Comparison of ENCODE assay signal across 1 cellular context in the genomic region with DNA sequence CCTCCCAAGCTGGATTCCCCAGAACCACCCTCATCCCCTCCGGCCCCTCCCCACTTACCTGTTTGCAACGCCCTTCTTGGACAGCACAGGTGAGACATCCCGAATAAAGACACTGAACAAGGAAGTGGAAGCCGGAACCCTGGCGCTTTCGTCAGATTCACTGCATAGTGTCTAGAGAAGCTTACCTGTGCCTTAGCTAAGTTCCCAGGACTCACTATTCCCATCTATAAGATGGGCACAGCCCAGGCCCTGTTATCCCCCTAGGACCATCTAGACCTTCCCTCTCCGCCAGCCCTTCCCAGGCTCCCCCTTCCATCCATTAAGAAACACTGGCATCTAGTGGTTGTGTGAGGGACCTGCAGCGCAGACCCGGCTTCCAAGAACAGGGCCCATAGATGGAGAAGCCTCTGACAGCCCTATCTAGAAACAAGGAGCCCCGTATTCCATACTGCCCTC.
TF ChIP-seq lines count a peak whose summit lies in the region.

No MANE protein-coding gene starts in this region.

TF ChIP-seq in GM12878, 131 proteins besides CTCF, POLR2A, EP300 and RAD21 (continued from another document):
- TF ChIP-seq, protein P1, sequence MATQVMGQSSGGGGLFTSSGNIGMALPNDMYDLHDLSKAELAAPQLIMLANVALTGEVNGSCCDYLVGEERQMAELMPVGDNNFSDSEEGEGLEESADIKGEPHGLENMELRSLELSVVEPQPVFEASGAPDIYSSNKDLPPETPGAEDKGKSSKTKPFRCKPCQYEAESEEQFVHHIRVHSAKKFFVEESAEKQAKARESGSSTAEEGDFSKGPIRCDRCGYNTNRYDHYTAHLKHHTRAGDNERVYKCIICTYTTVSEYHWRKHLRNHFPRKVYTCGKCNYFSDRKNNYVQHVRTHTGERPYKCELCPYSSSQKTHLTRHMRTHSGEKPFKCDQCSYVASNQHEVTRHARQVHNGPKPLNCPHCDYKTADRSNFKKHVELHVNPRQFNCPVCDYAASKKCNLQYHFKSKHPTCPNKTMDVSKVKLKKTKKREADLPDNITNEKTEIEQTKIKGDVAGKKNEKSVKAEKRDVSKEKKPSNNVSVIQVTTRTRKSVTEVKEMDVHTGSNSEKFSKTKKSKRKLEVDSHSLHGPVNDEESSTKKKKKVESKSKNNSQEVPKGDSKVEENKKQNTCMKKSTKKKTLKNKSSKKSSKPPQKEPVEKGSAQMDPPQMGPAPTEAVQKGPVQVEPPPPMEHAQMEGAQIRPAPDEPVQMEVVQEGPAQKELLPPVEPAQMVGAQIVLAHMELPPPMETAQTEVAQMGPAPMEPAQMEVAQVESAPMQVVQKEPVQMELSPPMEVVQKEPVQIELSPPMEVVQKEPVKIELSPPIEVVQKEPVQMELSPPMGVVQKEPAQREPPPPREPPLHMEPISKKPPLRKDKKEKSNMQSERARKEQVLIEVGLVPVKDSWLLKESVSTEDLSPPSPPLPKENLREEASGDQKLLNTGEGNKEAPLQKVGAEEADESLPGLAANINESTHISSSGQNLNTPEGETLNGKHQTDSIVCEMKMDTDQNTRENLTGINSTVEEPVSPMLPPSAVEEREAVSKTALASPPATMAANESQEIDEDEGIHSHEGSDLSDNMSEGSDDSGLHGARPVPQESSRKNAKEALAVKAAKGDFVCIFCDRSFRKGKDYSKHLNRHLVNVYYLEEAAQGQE (IDR thresholded peaks at IDR 0.05; ENCODE audit: low read depth, low read length), result no peak
- TF ChIP-seq, protein P2, sequence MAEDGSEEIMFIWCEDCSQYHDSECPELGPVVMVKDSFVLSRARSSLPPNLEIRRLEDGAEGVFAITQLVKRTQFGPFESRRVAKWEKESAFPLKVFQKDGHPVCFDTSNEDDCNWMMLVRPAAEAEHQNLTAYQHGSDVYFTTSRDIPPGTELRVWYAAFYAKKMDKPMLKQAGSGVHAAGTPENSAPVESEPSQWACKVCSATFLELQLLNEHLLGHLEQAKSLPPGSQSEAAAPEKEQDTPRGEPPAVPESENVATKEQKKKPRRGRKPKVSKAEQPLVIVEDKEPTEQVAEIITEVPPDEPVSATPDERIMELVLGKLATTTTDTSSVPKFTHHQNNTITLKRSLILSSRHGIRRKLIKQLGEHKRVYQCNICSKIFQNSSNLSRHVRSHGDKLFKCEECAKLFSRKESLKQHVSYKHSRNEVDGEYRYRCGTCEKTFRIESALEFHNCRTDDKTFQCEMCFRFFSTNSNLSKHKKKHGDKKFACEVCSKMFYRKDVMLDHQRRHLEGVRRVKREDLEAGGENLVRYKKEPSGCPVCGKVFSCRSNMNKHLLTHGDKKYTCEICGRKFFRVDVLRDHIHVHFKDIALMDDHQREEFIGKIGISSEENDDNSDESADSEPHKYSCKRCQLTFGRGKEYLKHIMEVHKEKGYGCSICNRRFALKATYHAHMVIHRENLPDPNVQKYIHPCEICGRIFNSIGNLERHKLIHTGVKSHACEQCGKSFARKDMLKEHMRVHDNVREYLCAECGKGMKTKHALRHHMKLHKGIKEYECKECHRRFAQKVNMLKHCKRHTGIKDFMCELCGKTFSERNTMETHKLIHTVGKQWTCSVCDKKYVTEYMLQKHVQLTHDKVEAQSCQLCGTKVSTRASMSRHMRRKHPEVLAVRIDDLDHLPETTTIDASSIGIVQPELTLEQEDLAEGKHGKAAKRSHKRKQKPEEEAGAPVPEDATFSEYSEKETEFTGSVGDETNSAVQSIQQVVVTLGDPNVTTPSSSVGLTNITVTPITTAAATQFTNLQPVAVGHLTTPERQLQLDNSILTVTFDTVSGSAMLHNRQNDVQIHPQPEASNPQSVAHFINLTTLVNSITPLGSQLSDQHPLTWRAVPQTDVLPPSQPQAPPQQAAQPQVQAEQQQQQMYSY (CRISPR knock-in tag; IDR thresholded peaks at IDR 0.05), result no peak
- no peak for TF ChIP-seq TARDBP (IDR thresholded peaks at IDR 0.05; ENCODE audit: borderline replicate concordance)
- TF ChIP-seq, protein P3, sequence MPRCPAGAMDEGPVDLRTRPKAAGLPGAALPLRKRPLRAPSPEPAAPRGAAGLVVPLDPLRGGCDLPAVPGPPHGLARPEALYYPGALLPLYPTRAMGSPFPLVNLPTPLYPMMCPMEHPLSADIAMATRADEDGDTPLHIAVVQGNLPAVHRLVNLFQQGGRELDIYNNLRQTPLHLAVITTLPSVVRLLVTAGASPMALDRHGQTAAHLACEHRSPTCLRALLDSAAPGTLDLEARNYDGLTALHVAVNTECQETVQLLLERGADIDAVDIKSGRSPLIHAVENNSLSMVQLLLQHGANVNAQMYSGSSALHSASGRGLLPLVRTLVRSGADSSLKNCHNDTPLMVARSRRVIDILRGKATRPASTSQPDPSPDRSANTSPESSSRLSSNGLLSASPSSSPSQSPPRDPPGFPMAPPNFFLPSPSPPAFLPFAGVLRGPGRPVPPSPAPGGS (IDR thresholded peaks at IDR 0.05; ENCODE audit: borderline replicate concordance, insufficient read depth, low read depth, low read length, poor library complexity, severe bottlenecking), result no peak
- TF ChIP-seq, protein P4, sequence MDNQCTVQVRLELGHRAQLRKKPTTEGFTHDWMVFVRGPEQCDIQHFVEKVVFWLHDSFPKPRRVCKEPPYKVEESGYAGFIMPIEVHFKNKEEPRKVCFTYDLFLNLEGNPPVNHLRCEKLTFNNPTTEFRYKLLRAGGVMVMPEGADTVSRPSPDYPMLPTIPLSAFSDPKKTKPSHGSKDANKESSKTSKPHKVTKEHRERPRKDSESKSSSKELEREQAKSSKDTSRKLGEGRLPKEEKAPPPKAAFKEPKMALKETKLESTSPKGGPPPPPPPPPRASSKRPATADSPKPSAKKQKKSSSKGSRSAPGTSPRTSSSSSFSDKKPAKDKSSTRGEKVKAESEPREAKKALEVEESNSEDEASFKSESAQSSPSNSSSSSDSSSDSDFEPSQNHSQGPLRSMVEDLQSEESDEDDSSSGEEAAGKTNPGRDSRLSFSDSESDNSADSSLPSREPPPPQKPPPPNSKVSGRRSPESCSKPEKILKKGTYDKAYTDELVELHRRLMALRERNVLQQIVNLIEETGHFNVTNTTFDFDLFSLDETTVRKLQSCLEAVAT (IDR thresholded peaks at IDR 0.05), result no peak
